ENCODE assay signal across 1 cellular context in genomic region chr1:36156329-36157114, GRCh38.
TF ChIP-seq lines count a peak whose summit lies in the region.

No MANE protein-coding gene starts in this region.

TF ChIP-seq in K562, 482 proteins besides CTCF, POLR2A, EP300 and RAD21 (continued from another document):
- 0 out of 2 replicates have a peak, but pooled peaks have one; percentile 53 for TF ChIP-seq HOMEZ (CRISPR knock-in tag; IDR thresholded peaks at IDR 0.05)
- TF ChIP-seq KLF16 (IDR thresholded peaks at IDR 0.05) = no peak
- TF ChIP-seq ZNF668 (CRISPR knock-in tag; IDR thresholded peaks at IDR 0.05) = no peak
- peak; percentile 60 for TF ChIP-seq ZNF263 (CRISPR knock-in tag; IDR thresholded peaks at IDR 0.05; ENCODE audit: borderline replicate concordance)
- TF ChIP-seq TOE1 (IDR thresholded peaks at IDR 0.05; ENCODE audit: borderline replicate concordance) = peak; percentile 73
- TF ChIP-seq TOE1 (CRISPR knock-in tag; IDR thresholded peaks at IDR 0.05; ENCODE audit: borderline replicate concordance, low read depth) = no peak
- TF ChIP-seq MBD2 (IDR thresholded peaks at IDR 0.05; ENCODE audit: borderline replicate concordance, low read depth) = peak; percentile 6; the same call in 1 of the 2 replicates
- TF ChIP-seq THRA (IDR thresholded peaks at IDR 0.05) = no peak
- 0 out of 2 replicates have a peak, but pooled peaks have one; percentile 10 for TF ChIP-seq CREB3L1 (IDR thresholded peaks at IDR 0.05; ENCODE audit: borderline replicate concordance, low read depth)
- no peak for TF ChIP-seq SMARCC2 (IDR thresholded peaks at IDR 0.05; ENCODE audit: low read depth)
- TF ChIP-seq SPI1 (IDR thresholded peaks at IDR 0.05; ENCODE audit: borderline replicate concordance, low read depth, low read length) = no peak
- no peak for TF ChIP-seq ARID2 (IDR thresholded peaks at IDR 0.05)
TF ChIP-seq in K562: peak in this region for 111.
